22 cellular contexts compared by ENCODE assay signal in genomic region chr6:158022749-158023596, GRCh38. TPM values are rescaled to one million over a fixed set of nuclear protein-coding genes. Genes with fewer than 3 reads are reported as not detected.
DNase-seq lines count a peak whose midpoint lies in the region; ATAC-seq, FAIRE-seq and TF ChIP-seq lines count a peak whose summit lies in the region.
"Had no signal": no experiment of that assay in that cellular context is flagged by ENCODE, and none has a peak within 500 bp of the region (broad histone marks: within the 10 kb centered on the region; RNA-seq: fewer than 3 reads in every experiment).

No MANE protein-coding gene starts in this region.

- ATAC-seq in A549 (no peak), K562 (no peak)
- no peak for ATAC-seq in CD4-positive, alpha-beta T cell (ENCODE audit: poor library complexity)
- ATAC-seq in naive thymus-derived CD4-positive, alpha-beta T cell = no peak
- ATAC-seq: left lung had no signal

- peak overlapping the region; percentile 33 for H3K27ac Mint-ChIP-seq in CD4-positive, alpha-beta T cell
- H3K27ac Mint-ChIP-seq in naive thymus-derived CD4-positive, alpha-beta T cell = peak overlapping the region in 7 of 9 donors; percentile 8 to 73 (median 47)
- H3K27ac Mint-ChIP-seq: activated T-helper 2 cell treated with anti-CD3 and anti-CD28 coated beads, Interferon-gamma antibody, Interleukin-2, Interleukin-4, amounts not matched to agents 10 μg/mL and 5 μg/mL and 100 μg/mL, durations not matched to agents 14 hours and 24 hours and 36 hours had no signal

- no peaks in the 10 kb centered on the region for H3K27me3 Mint-ChIP-seq in CD4-positive, alpha-beta T cell
- no peaks in the 10 kb centered on the region for H3K27me3 Mint-ChIP-seq in naive thymus-derived CD4-positive, alpha-beta T cell
- H3K27me3 Mint-ChIP-seq: CD8-positive, alpha-beta memory T cell had no signal

- H3K36me3 ChIP-seq in K562 (ENCODE audit: control insufficient read depth, insufficient read depth, low read length) = peaks cover 22% of the 10 kb centered on the region; the same call in 2 of the 3 replicates
- peaks cover 0 to 30% (median 0%) of the 10 kb centered on the region in 3 experiments for H3K36me3 ChIP-seq in naive thymus-derived CD4-positive, alpha-beta T cell (ENCODE audit: control insufficient read depth in 2 of 3, insufficient read depth in 3 of 3, low read length in 3 of 3)
- no peaks in the 10 kb centered on the region for H3K36me3 ChIP-seq in uterus

- H3K9me3 ChIP-seq in A549 = no peaks in the 10 kb centered on the region
- no peaks in the 10 kb centered on the region for H3K9me3 ChIP-seq in CD4-positive, alpha-beta T cell (ENCODE audit: control insufficient read depth, low read length)
- no peaks in the 10 kb centered on the region for H3K9me3 ChIP-seq in K562 (replicated peaks; ENCODE audit: control insufficient read depth, insufficient read depth, low read depth, low read length)
- H3K9me3 ChIP-seq in naive thymus-derived CD4-positive, alpha-beta T cell (ENCODE audit: control insufficient read depth in 2 of 3, low read length in 3 of 3) = no peaks in the 10 kb centered on the region
- H3K9me3 ChIP-seq in uterus = no peaks in the 10 kb centered on the region
- H3K9me3 ChIP-seq: left lung, tibial artery had no signal

- H3K4me1 ChIP-seq in A549 (peaks cover 56% of the 10 kb centered on the region), K562 (replicated peaks in 1 of 2; ENCODE audit: control insufficient read depth in 2 of 2, insufficient read depth in 2 of 2, low read length in 2 of 2) (peaks cover 19 to 38% of the 10 kb centered on the region in 2 experiments), uterus (peaks cover 7 to 19% of the 10 kb centered on the region in 2 donors)
- H3K4me1 ChIP-seq in naive thymus-derived CD4-positive, alpha-beta T cell (ENCODE audit: control insufficient read depth in 2 of 2, insufficient read depth in 2 of 2, low read length in 2 of 2) = peaks cover 19 to 23% of the 10 kb centered on the region in 2 donors

- no peaks in the 10 kb centered on the region for H3K9me3 Mint-ChIP-seq in CD4-positive, alpha-beta T cell
- peaks cover 0 to 2% (median 0%) of the 10 kb centered on the region in 11 donors for H3K9me3 Mint-ChIP-seq in naive thymus-derived CD4-positive, alpha-beta T cell
- H3K9me3 Mint-ChIP-seq: activated T-helper 2 cell treated with anti-CD3 and anti-CD28 coated beads, Interferon-gamma antibody, Interleukin-2, Interleukin-4, amounts not matched to agents 10 μg/mL and 5 μg/mL and 100 μg/mL, durations not matched to agents 14 hours and 24 hours and 36 hours; CD8-positive, alpha-beta memory T cell had no signal

- peaks cover 38% of the 10 kb centered on the region for H3K36me3 Mint-ChIP-seq in CD4-positive, alpha-beta T cell (ENCODE audit: low read depth)
- peaks cover 0 to 22% (median 9%) of the 10 kb centered on the region in 5 donors for H3K36me3 Mint-ChIP-seq in naive thymus-derived CD4-positive, alpha-beta T cell

- no peak overlapping the region for H3K4me3 Mint-ChIP-seq in CD4-positive, alpha-beta T cell
- H3K4me3 Mint-ChIP-seq in naive thymus-derived CD4-positive, alpha-beta T cell = no peak overlapping the region
- H3K4me3 Mint-ChIP-seq: CD8-positive, alpha-beta memory T cell had no signal

- H3K9ac ChIP-seq in K562 (ENCODE audit: insufficient read depth in 1 of 2, low read depth in 2 of 2, low read length in 2 of 2) = no peak overlapping the region

- POLR2A ChIA-PET in A549 (lab: Yijun Ruan, JAX) = no interaction called here
- POLR2A ChIA-PET in CD4-positive, alpha-beta T cell (lab: Charles Lee) = no interaction called here
- POLR2A ChIA-PET in K562 (lab: Yijun Ruan, JAX) = interaction anchor here (1.1 to 1.2 kb wide), 2 partner anchors 17 to 39 kb away, joined by 3 read pairs; no protein-coding TSS in a partner anchor
- POLR2A ChIA-PET in naive thymus-derived CD4-positive, alpha-beta T cell (lab: Charles Lee) = interaction anchor here (0.6 to 0.9 kb wide), 2 partner anchors 12 to 126 kb away, joined by 3 read pairs; no protein-coding TSS in a partner anchor

- H3K4me1 Mint-ChIP-seq in CD4-positive, alpha-beta T cell (ENCODE audit: low read depth) = peaks cover 41% of the 10 kb centered on the region
- H3K4me1 Mint-ChIP-seq in naive thymus-derived CD4-positive, alpha-beta T cell = peaks cover 21 to 40% (median 28%) of the 10 kb centered on the region in 7 donors

- no peaks in the 10 kb centered on the region for H3K27me3 ChIP-seq in CD4-positive, alpha-beta T cell (ENCODE audit: control insufficient read depth, insufficient read depth, low read length)
- H3K27me3 ChIP-seq in K562 (ENCODE audit: control insufficient read depth in 2 of 2, insufficient read depth in 2 of 2, low read length in 2 of 2) (no peaks in the 10 kb centered on the region), uterus (no peaks in the 10 kb centered on the region)
- H3K27me3 ChIP-seq in naive thymus-derived CD4-positive, alpha-beta T cell (ENCODE audit: control insufficient read depth in 2 of 2, insufficient read depth in 2 of 2, low read length in 2 of 2) = no peaks in the 10 kb centered on the region
- H3K27me3 ChIP-seq: left lung, tibial artery had no signal

- intact Hi-C loops in CD4-positive, alpha-beta T cell (cut with DNase I, micrococcal nuclease) = no loop called here
- intact Hi-C loops in K562 (cut with micrococcal nuclease) (no loop called here), uterus (cut with DNase I; ENCODE audit: low total_unique reads) (no loop called here)
- intact Hi-C loops in naive thymus-derived CD4-positive, alpha-beta T cell (cut with micrococcal nuclease) = no loop called here

- no peak overlapping the region for H3K4me2 ChIP-seq in A549
- H3K4me2 ChIP-seq in K562 (ENCODE audit: insufficient read depth, low read length) = no peak overlapping the region

- no TSS peak for BruUV-seq in K562 (replicated peaks; lab: Mats Ljungman, UMichigan)

- TF ChIP-seq RAD21 in A549 (conservative IDR thresholded peaks at IDR 0.05 in 1 of 2, IDR thresholded peaks at IDR 0.05 in 1 of 2) (no peak), K562 (CRISPR knock-in tag; conservative IDR thresholded peaks at IDR 0.05 in 1 of 2, IDR thresholded peaks at IDR 0.05 in 1 of 2) (no peak)

- H4K20me1 ChIP-seq in K562 (replicated peaks; ENCODE audit: control insufficient read depth, insufficient read depth, low read length) = peaks cover 8% of the 10 kb centered on the region; the same call in 1 of the 2 replicates

- H3K4me3 ChIP-seq in A549 (no peak overlapping the region), K562 (no peak overlapping the region), uterus (no peak overlapping the region)
- no peak overlapping the region for H3K4me3 ChIP-seq in naive thymus-derived CD4-positive, alpha-beta T cell (ENCODE audit: low read length)
- H3K4me3 ChIP-seq: left lung, skin epidermis, tibial artery had no signal

- CTCF ChIA-PET in A549 (lab: Yijun Ruan, JAX) = interaction anchor here (1.0 to 2.5 kb wide), 5 partner anchors 11 to 110 kb away, joined by 3 to 10 read pairs (median 4); partner anchors contain the start of gene SYNJ2
- CTCF ChIA-PET in CD4-positive, alpha-beta T cell (lab: Charles Lee) = no interaction called here
- CTCF ChIA-PET in K562 (lab: Yijun Ruan, JAX; ENCODE audit: low intra/inter-chr PET ratio) = no interaction called here
- CTCF ChIA-PET in naive thymus-derived CD4-positive, alpha-beta T cell (lab: Charles Lee) = no interaction called here

- in situ Hi-C loops in K562 (cut with MboI) = no loop called here

- peak overlapping the region; percentile 28 to 94; a peak in 5 of 6 replicates for H3K27ac ChIP-seq in A549
- H3K27ac ChIP-seq in CD4-positive, alpha-beta T cell (ENCODE audit: low read depth, low read length) = no peak overlapping the region
- no peak overlapping the region for H3K27ac ChIP-seq in K562 (ENCODE audit: extremely low read depth, low read depth, low read length)
- no peak overlapping the region for H3K27ac ChIP-seq in naive thymus-derived CD4-positive, alpha-beta T cell (ENCODE audit: low read depth, low read length)
- no peak overlapping the region for H3K27ac ChIP-seq in uterus
- H3K27ac ChIP-seq: left lung, tibial artery had no signal

- TF ChIP-seq EP300 in A549 (IDR thresholded peaks at IDR 0.05) = no peak
- no peak for TF ChIP-seq EP300 in K562 (IDR thresholded peaks at IDR 0.05; ENCODE audit: low read length)

- FAIRE-seq in A549 (lab: Jason Lieb, UNC) = no peak
- FAIRE-seq in K562 (lab: Jason Lieb, UNC) = no peak
- FAIRE-seq in HTR-8/SVneo (lab: Jason Lieb, UNC) = no peak
- FAIRE-seq: H54 had no signal

- 95% methylated on average over 5 of the region's 14 CpGs for WGBS in A549 (ENCODE audit: missing lambda C conversion rate)
- WGBS in K562 (ENCODE audit: insufficient coverage, low coverage, missing lambda C conversion rate) = 83% methylated on average over 14 of the region's 14 CpGs

- no peak overlapping the region for H2AFZ ChIP-seq in K562 (ENCODE audit: low read depth, low read length)

- TF ChIP-seq CTCF in A549 (IDR thresholded peaks at IDR 0.05) = no peak
- TF ChIP-seq CTCF in CD4-positive, alpha-beta T cell (IDR thresholded peaks at IDR 0.05) = no peak
- TF ChIP-seq CTCF in K562 (IDR thresholded peaks at IDR 0.05 in 2 of 3, conservative IDR thresholded peaks at IDR 0.05 in 1 of 3; ENCODE audit: insufficient read depth in 2 of 3, low read depth in 1 of 3, low read length in 3 of 3) = no peak
- no peak for TF ChIP-seq CTCF in uterus (IDR thresholded peaks at IDR 0.05)

- peaks cover 4% of the 10 kb centered on the region; the same call in 1 of the 3 replicates for H3K79me2 ChIP-seq in K562 (ENCODE audit: control insufficient read depth, insufficient read depth, low read length)

- DNase-seq in A549 (ENCODE audit: low read depth in 1 of 2, low spot score in 1 of 2) (no peak), K562 (ENCODE audit: extremely low read depth in 1 of 4, low spot score in 3 of 4) (no peak), uterus (no peak), HTR-8/SVneo (ENCODE audit: insufficient read length, low spot score) (no peak), hypothalamus (lab: John Stamatoyannopoulos, UW) (no peak), foreskin melanocyte (no peak)
- no peak for DNase-seq in CD4-positive, alpha-beta T cell
- DNase-seq in naive thymus-derived CD4-positive, alpha-beta T cell = no peak
- DNase-seq: activated CD4-positive, alpha-beta T cell treated with anti-CD3 and anti-CD28 coated beads for 48 hours; activated CD8-positive, alpha-beta memory T cell treated with anti-CD3 and anti-CD28 coated beads, Interleukin-2, amount 50 U/mL, for 4 hours; cortex of kidney; GDM1; KBM-7; NCI-H1694; stimulated activated CD4-positive, alpha-beta T cell treated with anti-CD3 and anti-CD28 coated beads, Interleukin-2, amount 100 ng/mL, for 24 hours; stimulated activated naive CD4-positive, alpha-beta T cell treated with Interleukin-2 at 50 U/mL for 16 hours; tibial artery had no signal

- TF ChIP-seq POLR2A in A549 (IDR thresholded peaks at IDR 0.05; ENCODE audit: low read length) (no peak), K562 (conservative IDR thresholded peaks at IDR 0.05) (no peak), uterus (IDR thresholded peaks at IDR 0.05) (no peak)

- H3K9me1 ChIP-seq in K562 (ENCODE audit: control insufficient read depth, insufficient read depth, low read length) = peaks cover 4% of the 10 kb centered on the region

RNA-seq across cellular contexts. Expression of gene SYNJ2, which starts 41.3 kb away (rescaled TPM):
- 22.3 and 24.7 TPM in 2 replicates for polyA plus RNA-seq in A549 (2011; rRNA removed)
- polyA plus RNA-seq in A549 (2012; cell fraction: cytosol; rRNA removed) = 28.9 and 30.2 TPM in 2 replicates
- polyA plus RNA-seq in A549 (2012; cell fraction: nucleus; rRNA removed) = 21.6 and 25.1 TPM in 2 replicates
- 26.5 to 28.5 TPM (median 26.7 TPM) in 3 replicates for polyA plus RNA-seq in A549 (2017; fragmentation: RNase III; extraction: RNeasy Plus Mini Kit Qiagen cat#74134 plus additional on column Dnase treatment)
- 31.0 and 31.9 TPM in 2 replicates for polyA minus RNA-seq in A549 (2011; rRNA and poly(A)+ RNA removed)
- total RNA-seq in CD4-positive, alpha-beta T cell = 10 to 100 TPM; 34.6 to 38.0 TPM
- total RNA-seq in K562 (2011; cell fraction: chromatin; rRNA removed; ENCODE audit: low replicate concordance) = 70.0 and 111 TPM in 2 replicates
- total RNA-seq in K562 (2011; cell fraction: nucleolus; rRNA removed) = 56.6 and 62.9 TPM in 2 replicates
- 49.5 and 50.1 TPM in 2 replicates for total RNA-seq in K562 (2011; cell fraction: nucleoplasm; rRNA removed)
- total RNA-seq in K562 (2014; rRNA removed) = 15.7 and 17.8 TPM in 2 replicates
- 19.5 and 22.7 TPM in 2 replicates for total RNA-seq in K562 (2014; rRNA removed; fragmentation: Illumina TruSeq; extraction: Trizol)
- 12.5 and 13.6 TPM in 2 replicates for total RNA-seq in K562 (2015; rRNA removed; fragmentation: Illumina TruSeq; extraction: Trizol)
- 24.7 and 27.7 TPM in 2 replicates for total RNA-seq in K562 (2021)
- 17.1 and 21.6 TPM in 2 replicates for polyA plus RNA-seq in K562 (2011; rRNA removed)
- 18.3 and 24.0 TPM in 2 replicates for polyA plus RNA-seq in K562 (2011; cell fraction: cytosol; rRNA removed)
- 28.6 and 33.9 TPM in 2 replicates for polyA plus RNA-seq in K562 (2011; cell fraction: nucleus; rRNA removed)
- 15.0 and 17.4 TPM in 2 replicates for polyA plus RNA-seq in K562 (2012)
- polyA plus RNA-seq in K562 (2014; fragmentation: Illumina TruSeq; extraction: Trizol) = 22.9 and 26.1 TPM in 2 replicates
- 1 to 10 TPM; 3.0 to 3.3 TPM for polyA plus RNA-seq in K562 (2014; fragmentation: Nextera tagmentation; extraction: Ambion mirVana)
- 13.7 and 16.9 TPM in 2 replicates for polyA plus RNA-seq in K562 (2014; rRNA removed)
- polyA minus RNA-seq in K562 (2011; rRNA and poly(A)+ RNA removed) = 24.2 and 30.1 TPM in 2 replicates
- polyA minus RNA-seq in K562 (2011; cell fraction: cytosol; rRNA and poly(A)+ RNA removed) = 19.8 and 20.9 TPM in 2 replicates
- 18.7 and 22.3 TPM in 2 replicates for polyA minus RNA-seq in K562 (2011; cell fraction: nucleus; rRNA and poly(A)+ RNA removed)
- total RNA-seq in naive thymus-derived CD4-positive, alpha-beta T cell = 10 to 100 TPM; 22.4 to 36.6 (median 22.5) TPM
- polyA plus RNA-seq in naive thymus-derived CD4-positive, alpha-beta T cell = 10 to 100 TPM; 12.0 to 18.0 TPM
- 10 to 100 TPM in 2 of 4 donors, 1 to 10 TPM in 2; 9.5 to 32.2 (median 13.5) TPM for total RNA-seq in uterus

Comparison
In these comparisons a context has a peak if more than half of its experiments do, and no peak if none do; other contexts are left out.
1. H3K27ac ChIP-seq: peak in A549 (2 of 2); none in CD4-positive, alpha-beta T cell (single experiment), K562 (single experiment), naive thymus-derived CD4-positive, alpha-beta T cell (single experiment) and uterus (0 of 2).
2. POLR2A ChIA-PET loops: an anchor here in K562 (1.1 to 1.2 kb wide) and naive thymus-derived CD4-positive, alpha-beta T cell (0.6 to 0.9 kb wide); none called in A549 and CD4-positive, alpha-beta T cell.
3. Of the 35 proteins assayed by ChIP-seq in both K562 and A549: peak only in K562: MAX; only in A549: none; in both: none; in neither: 34.